ENCODE assay signal across 23 cellular contexts in genomic region chr10:127320176-127320575, GRCh38.
"Had no signal": no experiment of that assay in that cellular context is flagged by ENCODE, and none has a peak within 500 bp of the region (broad histone marks: within the 10 kb centered on the region; RNA-seq: fewer than 3 reads in every experiment).

No MANE protein-coding gene starts in this region.

- H3K4me3 ChIP-seq: MG63, Peyer's patch, SJCRH30 had no signal

- DNase-seq: activated CD4-positive, alpha-beta T cell treated with anti-CD3 and anti-CD28 coated beads for 4 hours; activated CD8-positive, alpha-beta memory T cell treated with anti-CD3 and anti-CD28 coated beads, Interleukin-2, amount 50 U/mL, for 4 hours; activated CD8-positive, alpha-beta T cell treated with anti-CD3 and anti-CD28 coated beads for 36 hours; activated effector memory CD4-positive, alpha-beta T cell treated with Interleukin-2 at 50 U/mL for 16 hours; activated naive CD4-positive, alpha-beta T cell; aorta; central memory CD4-positive, alpha-beta T cell; MG63; NCI-H1048; NCI-H146; NCI-H187 treated with DMSO at 0.1 percent for 48 hours; NCI-H2081 treated with DMSO at 0.1 percent for 48 hours; NCI-H446; NCI-H524; Peyer's patch; Right ventricle myocardium superior; SJCRH30; SK-N-SH had no signal

- H3K4me3 Mint-ChIP-seq: activated CD8-positive, alpha-beta T cell treated with anti-CD3 and anti-CD28 coated beads for 36 hours; activated naive CD4-positive, alpha-beta T cell treated with anti-CD3 and anti-CD28 coated beads, Interleukin-2, amount 50 U/mL, for 24 hours; activated T-helper 1 cell treated with anti-CD3 and anti-CD28 coated beads, Interleukin-12 subunit alpha, Interleukin-12 subunit beta, Interleukin-2, Interleukin-4 antibody, amounts not matched to agents 30 ng/mL and 10 ng/mL and 1 ng/mL, durations not matched to agents 14 hours and 24 hours and 36 hours; T-helper 1 cell treated with Interleukin-12 subunit alpha and Interleukin-12 subunit beta and Interleukin-4 antibody, amounts not matched to agents 30 μg/mL and 1 μg/mL, for 36 hours had no signal

- H3K4me1 ChIP-seq: Peyer's patch had no signal

- H3K36me3 Mint-ChIP-seq: activated naive CD4-positive, alpha-beta T cell treated with anti-CD3 and anti-CD28 coated beads, Interleukin-2, amount 50 U/mL, for 24 hours had no signal

- H3K27me3 ChIP-seq: MG63, Peyer's patch, SJCRH30 had no signal

- H3K27me3 Mint-ChIP-seq: activated CD8-positive, alpha-beta T cell treated with anti-CD3 and anti-CD28 coated beads for 36 hours; activated naive CD4-positive, alpha-beta T cell treated with anti-CD3 and anti-CD28 coated beads, Interleukin-2, amount 50 U/mL, for 24 hours had no signal

- H3K4me2 ChIP-seq: SK-N-SH had no signal

- H3K9ac ChIP-seq: SK-N-SH had no signal

- ATAC-seq: activated CD4-positive, CD25-positive, alpha-beta regulatory T cell treated with anti-CD3 and anti-CD28 coated beads, Interleukin-2, amount 50 U/mL, for 24 hours; activated CD8-positive, alpha-beta T cell treated with anti-CD3 and anti-CD28 coated beads for 36 hours had no signal

- H3K9me3 Mint-ChIP-seq: activated CD8-positive, alpha-beta T cell treated with anti-CD3 and anti-CD28 coated beads for 36 hours; activated naive CD4-positive, alpha-beta T cell treated with anti-CD3 and anti-CD28 coated beads, Interleukin-2, amount 50 U/mL, for 24 hours; activated T-helper 1 cell treated with anti-CD3 and anti-CD28 coated beads, Interleukin-12 subunit alpha, Interleukin-12 subunit beta, Interleukin-2, Interleukin-4 antibody, amounts not matched to agents 30 ng/mL and 10 ng/mL and 1 ng/mL, durations not matched to agents 14 hours and 24 hours and 36 hours; T-helper 1 cell treated with Interleukin-12 subunit alpha and Interleukin-12 subunit beta and Interleukin-4 antibody, amounts not matched to agents 30 μg/mL and 1 μg/mL, for 36 hours had no signal

- H3K9me3 ChIP-seq: MG63, Peyer's patch, SJCRH30, SK-N-SH had no signal

- H3K36me3 ChIP-seq: MG63, Peyer's patch, SJCRH30 had no signal

- H3K27ac ChIP-seq: Peyer's patch, RWPE1, SJCRH30 had no signal

- H3K27ac Mint-ChIP-seq: activated CD8-positive, alpha-beta T cell treated with anti-CD3 and anti-CD28 coated beads for 36 hours; activated naive CD4-positive, alpha-beta T cell treated with anti-CD3 and anti-CD28 coated beads, Interleukin-2, amount 50 U/mL, for 24 hours; activated T-helper 1 cell treated with anti-CD3 and anti-CD28 coated beads, Interleukin-12 subunit alpha, Interleukin-12 subunit beta, Interleukin-2, Interleukin-4 antibody, amounts not matched to agents 30 ng/mL and 10 ng/mL and 1 ng/mL, durations not matched to agents 14 hours and 24 hours and 36 hours; T-helper 1 cell treated with Interleukin-12 subunit alpha and Interleukin-12 subunit beta and Interleukin-4 antibody, amounts not matched to agents 30 μg/mL and 1 μg/mL, for 36 hours had no signal

- H3K4me1 Mint-ChIP-seq: activated naive CD4-positive, alpha-beta T cell treated with anti-CD3 and anti-CD28 coated beads, Interleukin-2, amount 50 U/mL, for 24 hours had no signal
